In genomic region chr14:102509744-102510615, GRCh38 we compare ENCODE assay signal across 8 cellular contexts. TPM values are rescaled to one million over a fixed set of nuclear protein-coding genes. Genes with fewer than 3 reads are reported as not detected.
DNase-seq lines count a peak whose midpoint lies in the region; ATAC-seq and TF ChIP-seq lines count a peak whose summit lies in the region.

ANKRD9 (minus strand) TSS chr14:102509776; CDS start chr14:102507889, 1,887 bp downstream.

- CTCF ChIA-PET in PC-3 (lab: Charles Lee) = no interaction called here

- H3K9ac ChIP-seq in HUES64 (ENCODE audit: low read depth, low read length) (peak within 1 kb of the TSS; percentile 69), PC-3 (ENCODE audit: low read length) (peak within 1 kb of the TSS; percentile 80), mucosa of rectum (ENCODE audit: low read depth in 1 of 2, low read length in 2 of 2) (peak within 1 kb of the TSS; percentile 84 to 98)

- TF ChIP-seq POLR2A in erythroblast (IDR thresholded peaks at IDR 0.05; ENCODE audit: low read length) = no peak

- H3K9me3 ChIP-seq in HUES64 (ENCODE audit: insufficient read depth, low read depth, low read length) (no peaks in the 10 kb centered on the region), PC-3 (ENCODE audit: low read length) (no peaks in the 10 kb centered on the region), mucosa of rectum (ENCODE audit: control insufficient read depth in 2 of 2, low read length in 2 of 2) (no peaks in the 10 kb centered on the region)

- BruUV-seq in PC-3 (replicated peaks; lab: Mats Ljungman, UMichigan) = no TSS peak

- intact Hi-C loops in PC-3 (cut with micrococcal nuclease) = loop anchor here (2.0 kb wide), 1 partner anchor 71 kb away; no protein-coding TSS in a partner anchor

- H3K9me2 ChIP-seq in PC-3 (replicated peaks; ENCODE audit: low read length) = no peaks in the 10 kb centered on the region

- H3K27me3 Mint-ChIP-seq in activated T-cell treated with anti-CD3 and anti-CD28 coated beads, Interleukin-2, amount 50 U/mL, for 24 hours = peaks cover 8% of the 10 kb centered on the region

- peak within 1 kb of the TSS; percentile 82 for H2AFZ ChIP-seq in PC-3 (ENCODE audit: low read length)

- H3K27ac Mint-ChIP-seq in activated T-cell treated with anti-CD3 and anti-CD28 coated beads, Interleukin-2, amount 50 U/mL, for 24 hours = peak within 1 kb of the TSS; percentile 34

- H3K36me3 ChIP-seq in HUES64 (ENCODE audit: insufficient read depth, low read length) (peaks cover 6% of the 10 kb centered on the region; the same call in 1 of the 2 replicates), PC-3 (ENCODE audit: low read depth, low read length) (no peaks in the 10 kb centered on the region), mucosa of rectum (ENCODE audit: control insufficient read depth in 2 of 2, insufficient read depth in 2 of 2, low read length in 2 of 2) (peaks cover 8 to 20% of the 10 kb centered on the region in 2 donors)

- no peaks in the 10 kb centered on the region for H4K20me1 ChIP-seq in PC-3 (ENCODE audit: low read length)

- H3K4me1 Mint-ChIP-seq in activated T-cell treated with anti-CD3 and anti-CD28 coated beads, Interleukin-2, amount 50 U/mL, for 24 hours (ENCODE audit: low read depth) = peaks cover 17% of the 10 kb centered on the region

- peaks cover 5% of the 10 kb centered on the region for H3K36me3 Mint-ChIP-seq in activated T-cell treated with anti-CD3 and anti-CD28 coated beads, Interleukin-2, amount 50 U/mL, for 24 hours (ENCODE audit: low read depth)

- no peaks in the 10 kb centered on the region for H3F3A ChIP-seq in PC-3 (ENCODE audit: low read length, unreplicated experiment)

- POLR2A ChIA-PET in PC-3 (lab: Charles Lee; ENCODE audit: unreplicated experiment) = interaction anchor here (0.5 to 0.8 kb wide), 5 partner anchors 11 to 701 kb away, joined by 3 to 6 read pairs (median 4); no protein-coding TSS in a partner anchor

- H3K4me3 Mint-ChIP-seq in activated T-cell treated with anti-CD3 and anti-CD28 coated beads, Interleukin-2, amount 50 U/mL, for 24 hours = peak within 1 kb of the TSS; percentile 76

- H3K4me2 ChIP-seq in PC-3 (ENCODE audit: low read length) = peak within 1 kb of the TSS; percentile 98

- H3K9me3 Mint-ChIP-seq in activated T-cell treated with anti-CD3 and anti-CD28 coated beads, Interleukin-2, amount 50 U/mL, for 24 hours = no peaks in the 10 kb centered on the region

- H3K4me1 ChIP-seq in HUES64 (ENCODE audit: insufficient read depth, low read length) (no peaks in the 10 kb centered on the region), PC-3 (ENCODE audit: insufficient read depth, low read length) (peaks cover 22% of the 10 kb centered on the region), mucosa of rectum (ENCODE audit: control insufficient read depth in 2 of 2, insufficient read depth in 2 of 2, low read length in 2 of 2) (peaks cover 32 to 49% of the 10 kb centered on the region in 2 donors)

- TF ChIP-seq CTCF in PC-3 (conservative IDR thresholded peaks at IDR 0.05; ENCODE audit: low read depth, low read length) = no peak

- DNase-seq in COR-L47 (lab: John Stamatoyannopoulos, UW) (peak; percentile 90), PC-3 (peak; percentile 96), erythroblast (lab: John Stamatoyannopoulos, UW) (peak; percentile 96 to 98)
- DNase-seq in activated T-cell treated with anti-CD3 and anti-CD28 coated beads, Interleukin-2, amount 50 U/mL, for 24 hours = peak; percentile 94
- peak; percentile 60 to 70 for DNase-seq in stimulated activated CD8-positive, alpha-beta memory T cell treated with anti-CD3 and anti-CD28 coated beads, Interleukin-4, amount 100 ng/mL, for 1 hour (ENCODE audit: low read depth in 2 of 2, low spot score in 1 of 2)

- WGBS in HUES64 = 1% methylated on average over 91 of the region's 91 CpGs

- peaks cover 6% of the 10 kb centered on the region; the same call in 1 of the 2 replicates for H3K79me2 ChIP-seq in PC-3 (ENCODE audit: low read length)

- H3K27ac ChIP-seq in HUES64 (ENCODE audit: low read depth, low read length) = peak within 1 kb of the TSS; percentile 54; the same call in 1 of the 2 replicates
- H3K27ac ChIP-seq in PC-3 (ENCODE audit: low read length) = peak within 1 kb of the TSS; percentile 71
- peak within 1 kb of the TSS; percentile 97 to 98 for H3K27ac ChIP-seq in mucosa of rectum (ENCODE audit: low read depth in 2 of 2, low read length in 2 of 2)

- peak within 1 kb of the TSS; percentile 73 for H3K4me3 ChIP-seq in HUES64 (ENCODE audit: low read length)
- H3K4me3 ChIP-seq in PC-3 (ENCODE audit: low read length) = peak within 1 kb of the TSS; percentile 80
- peak within 1 kb of the TSS; percentile 69 to 76 for H3K4me3 ChIP-seq in mucosa of rectum (ENCODE audit: low read length in 2 of 2)

- peak; percentile 73 for ATAC-seq in GM21515 (IDR thresholded peaks at IDR 0.05; ENCODE audit: unreplicated experiment)
- peak; percentile 77 for ATAC-seq in PC-3

- H3K27me3 ChIP-seq in HUES64 (ENCODE audit: insufficient read depth, low read length) = no peaks in the 10 kb centered on the region
- no peaks in the 10 kb centered on the region for H3K27me3 ChIP-seq in PC-3 (ENCODE audit: low read length)
- no peaks in the 10 kb centered on the region for H3K27me3 ChIP-seq in mucosa of rectum (ENCODE audit: control insufficient read depth in 2 of 2, insufficient read depth in 2 of 2, low read length in 2 of 2)

RNA-seq across cellular contexts. Expression of gene ANKRD9, which starts in this region (rescaled TPM):
- 15.6 TPM for polyA plus RNA-seq in HUES64 (2013, experiment 1 of 2)
- polyA plus RNA-seq in HUES64 (2013, experiment 2 of 2) = 17.9 TPM
- 52.6 and 87.6 TPM in 2 replicates for total RNA-seq in PC-3 (2014; rRNA removed)

Comparison
In these comparisons a context has a peak if more than half of its experiments do, and no peak if none do; other contexts are left out.
1. Peak in every context shown above with its lines: DNase-seq, ATAC-seq, H3K4me3 ChIP-seq and H3K27ac ChIP-seq.